Comparison of ENCODE assay signal across 9 cellular contexts in genomic region chr4:154551872-154552686, GRCh38. TPM values are rescaled to one million over a fixed set of nuclear protein-coding genes. Genes with fewer than 3 reads are reported as not detected.
A peak's percentile ranks its signal among the peaks of the same experiment; 100 is the strongest.
DNase-seq lines count a peak whose midpoint lies in the region; ATAC-seq and TF ChIP-seq lines count a peak whose summit lies in the region.
"Had no signal": no experiment of that assay in that cellular context is flagged by ENCODE, and none has a peak within 500 bp of the region (broad histone marks: within the 10 kb centered on the region; RNA-seq: fewer than 3 reads in every experiment).

No MANE protein-coding gene starts in this region.

- H3K4me3 Mint-ChIP-seq in activated CD4-positive, alpha-beta T cell treated with anti-CD3 and anti-CD28 coated beads, Interleukin-2, amount 10 ng/mL, durations not matched to agents 24 days and 14 days: no peak overlapping the region

- peaks cover 0 to 6% of the 10 kb centered on the region in 2 donors for H3K4me1 ChIP-seq in lung (ENCODE audit: control insufficient read depth in 2 of 2, insufficient read depth in 2 of 2, low read length in 2 of 2)

- H3K4me1 Mint-ChIP-seq in activated CD4-positive, alpha-beta T cell treated with anti-CD3 and anti-CD28 coated beads, Interleukin-2, amount 10 ng/mL, durations not matched to agents 24 days and 14 days: peaks cover 16% of the 10 kb centered on the region

- intact Hi-C loops in activated CD4-positive, alpha-beta T cell treated with anti-CD3 and anti-CD28 coated beads, Interleukin-2, amount 10 ng/mL, durations not matched to agents 24 days and 14 days (cut with micrococcal nuclease): loop anchor here (1.0 to 5.0 kb wide), 5 partner anchors 66 to 1400 kb away; partner anchors contain the start of gene CTSO

- DNase-seq in C1 segment of cervical spinal cord (lab: John Stamatoyannopoulos, UW) (peak in 11 of 14 donors; percentile 2 to 56 (median 37)), NCI-H446 treated with DMSO at 0.1 percent for 48 hours (lab: John Stamatoyannopoulos, UW) (peak; percentile 54), coronary artery (ENCODE audit: low spot score) (peak; percentile 79), lung (ENCODE audit: low spot score) (peak; percentile 76)
- peak; percentile 90 for DNase-seq in activated CD4-positive, alpha-beta T cell treated with anti-CD3 and anti-CD28 coated beads, Interleukin-2, amount 10 ng/mL, durations not matched to agents 24 days and 14 days
- peak; percentile 33 for DNase-seq in stimulated activated CD8-positive, alpha-beta memory T cell treated with anti-CD3 and anti-CD28 coated beads, Interleukin-12 subunit alpha, Interleukin-12 subunit beta, amount 100 ng/mL, for 4 hours (ENCODE audit: low read depth)

- no peaks in the 10 kb centered on the region for H3K9me3 ChIP-seq in lung (ENCODE audit: control insufficient read depth in 2 of 2, insufficient read depth in 1 of 2, low read length in 1 of 2)

- no peaks in the 10 kb centered on the region for H3K27me3 ChIP-seq in lung (ENCODE audit: control insufficient read depth, insufficient read depth)

- no peak overlapping the region for H3K27ac ChIP-seq in coronary artery
- H3K27ac ChIP-seq in lung (ENCODE audit: low read depth in 1 of 2, low read length in 1 of 2): no peak overlapping the region

- H3K36me3 ChIP-seq in lung (ENCODE audit: control insufficient read depth in 2 of 2, insufficient read depth in 2 of 2, low read length in 2 of 2): no peaks in the 10 kb centered on the region

- TF ChIP-seq CTCF in coronary artery (IDR thresholded peaks at IDR 0.05) (no peak), lung (IDR thresholded peaks at IDR 0.05; ENCODE audit: control extremely low read depth, extremely low read depth) (peak; percentile 86)

- no peaks in the 10 kb centered on the region for H3K9me3 Mint-ChIP-seq in activated CD4-positive, alpha-beta T cell treated with anti-CD3 and anti-CD28 coated beads, Interleukin-2, amount 10 ng/mL, durations not matched to agents 24 days and 14 days

- peak; percentile 52 for ATAC-seq in GM19035 (IDR thresholded peaks at IDR 0.05; ENCODE audit: unreplicated experiment)
- peak; percentile 45 for ATAC-seq in HG03280 (IDR thresholded peaks at IDR 0.05; ENCODE audit: unreplicated experiment)
- ATAC-seq in lung (ENCODE audit: insufficient read depth, low FRiP score): peak; percentile 78

- WGBS in lung, 2 donors: 15 to 28% methylated on average over 6 of the region's 6 CpGs

- no peak overlapping the region for H3K27ac Mint-ChIP-seq in activated CD4-positive, alpha-beta T cell treated with anti-CD3 and anti-CD28 coated beads, Interleukin-2, amount 10 ng/mL, durations not matched to agents 24 days and 14 days

- peaks cover 7% of the 10 kb centered on the region for H3K36me3 Mint-ChIP-seq in activated CD4-positive, alpha-beta T cell treated with anti-CD3 and anti-CD28 coated beads, Interleukin-2, amount 10 ng/mL, durations not matched to agents 24 days and 14 days (ENCODE audit: low read depth)

- H3K4me3 ChIP-seq in coronary artery (no peak overlapping the region), lung (no peak overlapping the region)

- peaks cover 4% of the 10 kb centered on the region for H3K27me3 Mint-ChIP-seq in activated CD4-positive, alpha-beta T cell treated with anti-CD3 and anti-CD28 coated beads, Interleukin-2, amount 10 ng/mL, durations not matched to agents 24 days and 14 days

RNA-seq across cellular contexts. Expression of gene PLRG1, which starts 1.9 kb away (rescaled TPM):
- total RNA-seq in activated CD4-positive, alpha-beta T cell treated with anti-CD3 and anti-CD28 coated beads, Interleukin-2, amount 10 ng/mL, durations not matched to agents 24 days and 14 days: 81.1 and 92.3 TPM in 2 replicates
- 10 to 100 TPM; 61.4 to 62.6 TPM for total RNA-seq in lung
- 10 to 100 TPM; 47.0 to 59.7 TPM for polyA plus RNA-seq in lung

RNA-seq across cellular contexts. Expression of gene FGB, which starts 10.7 kb away (rescaled TPM):
- not detected in 2 replicates for total RNA-seq in activated CD4-positive, alpha-beta T cell treated with anti-CD3 and anti-CD28 coated beads, Interleukin-2, amount 10 ng/mL, durations not matched to agents 24 days and 14 days
- total RNA-seq in lung: 1 to 10 TPM in 1 of 2 donors, under 1 TPM in 1; 0.28 to 1.8 TPM
- polyA plus RNA-seq in lung: under 1 TPM; 0.28 to 0.39 TPM
- total RNA-seq: T-helper 1 cell treated with Interleukin-12 subunit alpha and Interleukin-12 subunit beta and Interleukin-4 antibody, amounts not matched to agents 30 ng/mL and 1 ng/mL, for 36 hours had no signal

RNA-seq across cellular contexts. Expression of gene FGA, which starts 38.5 kb away (rescaled TPM):
- not detected in 2 replicates for total RNA-seq in activated CD4-positive, alpha-beta T cell treated with anti-CD3 and anti-CD28 coated beads, Interleukin-2, amount 10 ng/mL, durations not matched to agents 24 days and 14 days
- total RNA-seq in lung: 10 to 100 TPM in 1 of 2 donors, 1 to 10 TPM in 1; 1.4 to 56.1 TPM
- 10 to 100 TPM; 13.1 to 17.3 TPM for polyA plus RNA-seq in lung
- total RNA-seq: T-helper 1 cell treated with Interleukin-12 subunit alpha and Interleukin-12 subunit beta and Interleukin-4 antibody, amounts not matched to agents 30 ng/mL and 1 ng/mL, for 36 hours had no signal

Comparison
In these comparisons a context has a peak if more than half of its experiments do, and no peak if none do; other contexts are left out.
1. DNase-seq: peak in every context shown above with its lines; median percentile 90 in activated CD4-positive, alpha-beta T cell treated with anti-CD3 and anti-CD28 coated beads, Interleukin-2, amount 10 ng/mL, durations not matched to agents 24 days and 14 days; 79 in coronary artery; 76 in lung; 54 in NCI-H446 treated with DMSO at 0.1 percent for 48 hours; 37 in C1 segment of cervical spinal cord; 33 in stimulated activated CD8-positive, alpha-beta memory T cell treated with anti-CD3 and anti-CD28 coated beads, Interleukin-12 subunit alpha, Interleukin-12 subunit beta, amount 100 ng/mL, for 4 hours.